In genomic region chr1:229139320-229139719, GRCh38 we compare ENCODE assay signal across 10 cellular contexts.
A peak's percentile ranks its signal among the peaks of the same experiment; 100 is the strongest.
DNase-seq lines count a peak whose midpoint lies in the region; ATAC-seq and TF ChIP-seq lines count a peak whose summit lies in the region.
"Had no signal": no experiment of that assay in that cellular context is flagged by ENCODE, and none has a peak within 500 bp of the region (broad histone marks: within the 10 kb centered on the region; RNA-seq: fewer than 3 reads in every experiment).

No MANE protein-coding gene starts in this region.

- peaks cover 4% of the 10 kb centered on the region for H3K27me3 Mint-ChIP-seq in neural progenitor cell (ENCODE audit: insufficient read depth, low read depth)

- H3K27ac Mint-ChIP-seq in neural progenitor cell = peak overlapping the region; percentile 30

- peak overlapping the region; percentile 43 for H2AFZ ChIP-seq in OCI-LY3 (ENCODE audit: low read depth, low read length)
- H2AFZ ChIP-seq in neural progenitor cell (replicated peaks) = no peak overlapping the region

- no peaks in the 10 kb centered on the region for H3F3A ChIP-seq in neural progenitor cell (ENCODE audit: low read depth)

- peaks cover 2% of the 10 kb centered on the region for H3K36me3 Mint-ChIP-seq in neural progenitor cell

- H3K4me3 Mint-ChIP-seq in neural progenitor cell = no peak overlapping the region

- no peaks in the 10 kb centered on the region for H3K36me3 ChIP-seq in OCI-LY3 (replicated peaks; ENCODE audit: low read depth, low read length)
- H3K36me3 ChIP-seq in neural progenitor cell = no peaks in the 10 kb centered on the region

- H3K4me1 ChIP-seq in OCI-LY3 (ENCODE audit: low read length) = peaks cover 16% of the 10 kb centered on the region; the same call in 1 of the 2 replicates
- peaks cover 7% of the 10 kb centered on the region for H3K4me1 ChIP-seq in neural progenitor cell

- H3K9me3 Mint-ChIP-seq in neural progenitor cell = peaks cover 24% of the 10 kb centered on the region

- 0 out of 2 replicates have a peak, but pooled peaks cover 4% of the 10 kb centered on the region for H3K27me3 ChIP-seq in OCI-LY3 (ENCODE audit: low read depth, low read length)
- no peaks in the 10 kb centered on the region for H3K27me3 ChIP-seq in neural progenitor cell

- peaks cover 14% of the 10 kb centered on the region for H3K4me1 Mint-ChIP-seq in neural progenitor cell

- H3K4me2 ChIP-seq in OCI-LY3 (ENCODE audit: low read length) (peak overlapping the region; percentile 44), neural progenitor cell (no peak overlapping the region)

- H4K20me1 ChIP-seq in OCI-LY3 (ENCODE audit: insufficient read depth, low read length) (no peaks in the 10 kb centered on the region), neural progenitor cell (ENCODE audit: low read depth) (no peaks in the 10 kb centered on the region)

- no peak for TF ChIP-seq CTCF in OCI-LY3 (IDR thresholded peaks at IDR 0.05; ENCODE audit: low read depth, low read length)
- TF ChIP-seq CTCF in neural progenitor cell (IDR thresholded peaks at IDR 0.05) = no peak

- H3K9ac ChIP-seq in OCI-LY3 (ENCODE audit: low read length) (no peak overlapping the region), neural progenitor cell (no peak overlapping the region)

- H3K4me3 ChIP-seq in OCI-LY3 (ENCODE audit: low read length) (peak overlapping the region; percentile 16; the same call in 1 of the 2 replicates), neural progenitor cell (no peak overlapping the region)
- H3K4me3 ChIP-seq: skin epidermis had no signal

- H3K9me3 ChIP-seq in OCI-LY3 (ENCODE audit: insufficient read depth, low read length) = peaks cover 15% of the 10 kb centered on the region
- H3K9me3 ChIP-seq in neural progenitor cell (ENCODE audit: low read depth) = no peaks in the 10 kb centered on the region

- H3K27ac ChIP-seq in OCI-LY3 (ENCODE audit: low read length) (no peak overlapping the region), neural progenitor cell (no peak overlapping the region)

- H3K79me2 ChIP-seq in OCI-LY3 (ENCODE audit: low read length) = no peaks in the 10 kb centered on the region
- H3K79me2 ChIP-seq in neural progenitor cell (ENCODE audit: low read depth) = no peaks in the 10 kb centered on the region

- DNase-seq in neural progenitor cell (ENCODE audit: low spot score) = no peak
- no peak for DNase-seq in NCI-H2107 treated with DMSO at 0.1 percent for 48 hours (lab: John Stamatoyannopoulos, UW; ENCODE audit: unreplicated experiment)
- no peak for DNase-seq in COR-L47 (lab: John Stamatoyannopoulos, UW)
- DNase-seq: PC-3 had no signal

- peak; percentile 45 for ATAC-seq in GM18517 (IDR thresholded peaks at IDR 0.05; ENCODE audit: unreplicated experiment)
- ATAC-seq in GM21717 (IDR thresholded peaks at IDR 0.05; ENCODE audit: unreplicated experiment) = peak; percentile 64
- no peak for ATAC-seq in HG03039 (IDR thresholded peaks at IDR 0.05; ENCODE audit: unreplicated experiment)
- ATAC-seq: HCT116, PC-3 had no signal
